Comparison of ENCODE assay signal across 10 cellular contexts in genomic region chr12:91972896-91973295, GRCh38.
"Had no signal": no experiment of that assay in that cellular context is flagged by ENCODE, and none has a peak within 500 bp of the region (broad histone marks: within the 10 kb centered on the region; RNA-seq: fewer than 3 reads in every experiment).

No MANE protein-coding gene starts in this region.

- H3K27ac ChIP-seq: HL-60, KMS-11 had no signal

- H3K36me3 ChIP-seq: HAP-1 had no signal

- H3K4me1 ChIP-seq: HAP-1 had no signal

- H3K4me3 Mint-ChIP-seq: GM23338, HFFc6, IgD-negative memory B cell had no signal

- H3K4me1 Mint-ChIP-seq: GM23338, IgD-negative memory B cell had no signal

- H3K27ac Mint-ChIP-seq: GM23338, HFFc6, IgD-negative memory B cell had no signal

- DNase-seq: H7, HFFc6, KBM-7 had no signal

- H3K4me3 ChIP-seq: GM23338, HAP-1 had no signal

- ATAC-seq: GM23338, HCT116, HepG2 had no signal
